Comparison of ENCODE assay signal across 17 cellular contexts in the genomic region with DNA sequence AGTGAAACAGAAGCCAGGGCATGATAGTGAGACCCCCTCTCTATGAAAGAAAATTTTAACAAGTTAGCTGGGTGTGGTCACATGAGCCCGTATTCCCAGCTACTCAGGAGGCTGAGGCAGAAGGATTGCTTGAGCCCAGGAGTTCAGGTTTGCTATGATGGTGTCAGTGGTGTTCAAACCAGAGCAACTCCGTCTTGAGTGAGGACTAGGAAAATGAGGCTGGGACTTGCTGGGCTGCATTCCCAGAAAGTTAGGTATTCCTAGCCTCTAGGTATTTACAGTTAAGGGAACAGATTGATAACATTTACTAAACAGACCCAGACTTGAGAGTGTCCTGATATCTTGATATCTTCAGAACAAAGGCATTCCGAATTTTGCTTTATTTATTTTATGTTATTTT.
"Had no signal": no experiment of that assay in that cellular context is flagged by ENCODE, and none has a peak within 500 bp of the region (broad histone marks: within the 10 kb centered on the region; RNA-seq: fewer than 3 reads in every experiment).

No MANE protein-coding gene starts in this region.

- ATAC-seq: esophagus mucosa; pancreas; stimulated activated naive B cell treated with anti-CD40 and anti-IgM and Interleukin-4, amounts not matched to agents 10 μg/mL and 1 μg/mL and 100 μg/mL, for 72 hours had no signal

- H3K36me3 Mint-ChIP-seq: neural progenitor cell; stimulated activated naive B cell treated with anti-CD40 and anti-IgM and Interleukin-4, amounts not matched to agents 10 μg/mL and 1 μg/mL and 100 μg/mL, for 72 hours had no signal

- H3K4me1 ChIP-seq: pancreas had no signal

- DNase-seq: activated CD4-positive, alpha-beta memory T cell treated with anti-CD3 and anti-CD28 coated beads, Interleukin-2, amount 10 ng/mL, durations not matched to agents 7 days and 5 days; activated CD4-positive, alpha-beta T cell treated with anti-CD3 and anti-CD28 coated beads for 4 hours; activated effector memory CD4-positive, alpha-beta T cell treated with Interleukin-2 at 50 U/mL for 16 hours; activated T-cell treated with anti-CD3 and anti-CD28 coated beads, Interleukin-2, amount 50 U/mL, for 24 hours; adrenal gland; dorsolateral prefrontal cortex; left ventricle myocardium inferior; pancreas; stimulated activated CD4-positive, alpha-beta T cell treated with anti-CD3 and anti-CD28 coated beads, Interleukin-12 subunit alpha, Interleukin-12 subunit beta, amount 100 ng/mL, for 4 hours; stimulated activated naive B cell treated with anti-CD40 and anti-IgM and Interleukin-4, amounts not matched to agents 10 μg/mL and 1 μg/mL and 100 μg/mL, for 72 hours; tibial artery; WERI-Rb-1 had no signal

- H3K36me3 ChIP-seq: adrenal gland, cardiac muscle cell, left ventricle myocardium inferior, neural progenitor cell, pancreas, tibial artery, WERI-Rb-1 had no signal

- H3K9ac ChIP-seq: neural progenitor cell had no signal

- H3K4me1 Mint-ChIP-seq: activated CD4-positive, alpha-beta memory T cell treated with anti-CD3 and anti-CD28 coated beads, Interleukin-2, amount 10 ng/mL, durations not matched to agents 7 days and 5 days; activated naive CD4-positive, alpha-beta T cell treated with anti-CD3 and anti-CD28 coated beads, Interleukin-2, amount 50 U/mL, for 24 hours had no signal

- H3K27me3 Mint-ChIP-seq: activated CD4-positive, alpha-beta memory T cell treated with anti-CD3 and anti-CD28 coated beads, Interleukin-2, amount 10 ng/mL, durations not matched to agents 7 days and 5 days; activated naive CD4-positive, alpha-beta T cell treated with anti-CD3 and anti-CD28 coated beads, Interleukin-2, amount 50 U/mL, for 24 hours; activated T-cell treated with anti-CD3 and anti-CD28 coated beads, Interleukin-2, amount 50 U/mL, for 24 hours; stimulated activated naive B cell treated with anti-CD40 and anti-IgM and Interleukin-4, amounts not matched to agents 10 μg/mL and 1 μg/mL and 100 μg/mL, for 72 hours had no signal

- H3K9me3 ChIP-seq: adrenal gland, left ventricle myocardium inferior, pancreas, tibial artery had no signal

- FAIRE-seq: endometrium, pancreas had no signal

- H3K9me3 Mint-ChIP-seq: activated CD4-positive, alpha-beta memory T cell treated with anti-CD3 and anti-CD28 coated beads, Interleukin-2, amount 10 ng/mL, durations not matched to agents 7 days and 5 days; activated naive CD4-positive, alpha-beta T cell treated with anti-CD3 and anti-CD28 coated beads, Interleukin-2, amount 50 U/mL, for 24 hours; activated T-cell treated with anti-CD3 and anti-CD28 coated beads, Interleukin-2, amount 50 U/mL, for 24 hours; neural progenitor cell; stimulated activated naive B cell treated with anti-CD40 and anti-IgM and Interleukin-4, amounts not matched to agents 10 μg/mL and 1 μg/mL and 100 μg/mL, for 72 hours had no signal

- H3K27me3 ChIP-seq: adrenal gland, cardiac muscle cell, dorsolateral prefrontal cortex, neural progenitor cell, pancreas, tibial artery had no signal

- H3K27ac Mint-ChIP-seq: activated CD4-positive, alpha-beta memory T cell treated with anti-CD3 and anti-CD28 coated beads, Interleukin-2, amount 10 ng/mL, durations not matched to agents 7 days and 5 days; activated naive CD4-positive, alpha-beta T cell treated with anti-CD3 and anti-CD28 coated beads, Interleukin-2, amount 50 U/mL, for 24 hours; activated T-cell treated with anti-CD3 and anti-CD28 coated beads, Interleukin-2, amount 50 U/mL, for 24 hours; neural progenitor cell had no signal

- H3K4me3 Mint-ChIP-seq: activated CD4-positive, alpha-beta memory T cell treated with anti-CD3 and anti-CD28 coated beads, Interleukin-2, amount 10 ng/mL, durations not matched to agents 7 days and 5 days; activated naive CD4-positive, alpha-beta T cell treated with anti-CD3 and anti-CD28 coated beads, Interleukin-2, amount 50 U/mL, for 24 hours; activated T-cell treated with anti-CD3 and anti-CD28 coated beads, Interleukin-2, amount 50 U/mL, for 24 hours; neural progenitor cell; stimulated activated naive B cell treated with anti-CD40 and anti-IgM and Interleukin-4, amounts not matched to agents 10 μg/mL and 1 μg/mL and 100 μg/mL, for 72 hours had no signal

- H3K27ac ChIP-seq: adrenal gland, cardiac muscle cell, dorsolateral prefrontal cortex, left ventricle myocardium inferior, neural progenitor cell, pancreas, tibial artery, WERI-Rb-1 had no signal

- H3K4me3 ChIP-seq: adrenal gland, cardiac muscle cell, dorsolateral prefrontal cortex, left ventricle myocardium inferior, neural progenitor cell, pancreas, tibial artery had no signal

- H2AFZ ChIP-seq: neural progenitor cell had no signal
